In the genomic region with DNA sequence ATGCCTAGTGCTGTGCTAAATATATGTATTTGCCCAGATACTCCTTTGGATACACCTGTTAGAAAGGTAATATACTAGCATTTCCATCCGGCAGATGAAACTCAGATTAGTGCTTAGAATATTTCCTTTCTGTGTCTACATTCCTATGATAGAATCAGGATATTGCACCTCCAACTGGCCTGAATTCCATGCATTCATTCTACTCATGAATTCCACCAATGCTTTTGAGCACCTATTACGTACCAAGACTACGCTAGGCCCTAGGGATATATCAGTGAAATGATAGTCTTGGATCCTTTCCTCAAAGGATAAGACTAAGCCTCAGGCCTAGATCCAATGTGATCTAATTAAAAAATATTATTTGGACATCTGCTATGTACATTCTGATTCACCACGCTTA, we compare ENCODE assay signal across 23 cellular contexts.
DNase-seq lines count a peak whose midpoint lies in the region; ATAC-seq and TF ChIP-seq lines count a peak whose summit lies in the region.
"Had no signal": no experiment of that assay in that cellular context is flagged by ENCODE, and none has a peak within 500 bp of the region (broad histone marks: within the 10 kb centered on the region; RNA-seq: fewer than 3 reads in every experiment).

No MANE protein-coding gene starts in this region.

- H3K27me3 ChIP-seq in trophoblast cell (ENCODE audit: insufficient read depth, low read length): no peaks in the 10 kb centered on the region
- no peaks in the 10 kb centered on the region for H3K27me3 ChIP-seq in gastrocnemius medialis
- H3K27me3 ChIP-seq in H7 (ENCODE audit: control insufficient read depth, insufficient read depth, low read length): no peaks in the 10 kb centered on the region
- H3K27me3 ChIP-seq: BLaER1 treated with 17β-estradiol and CSF1 and Interleukin-3, amounts not matched to agents 10 nM and 100 nM had no signal

- H3K9me3 ChIP-seq in trophoblast cell (ENCODE audit: insufficient read depth, low read depth, low read length): no peaks in the 10 kb centered on the region
- no peaks in the 10 kb centered on the region for H3K9me3 ChIP-seq in gastrocnemius medialis
- H3K9me3 ChIP-seq: A549, Caco-2 had no signal

- H3K4ac ChIP-seq in trophoblast cell (ENCODE audit: low read depth, low read length): no peak overlapping the region

- H3K4me1 ChIP-seq in trophoblast cell (ENCODE audit: control insufficient read depth in 1 of 2, insufficient read depth in 2 of 2, low read length in 2 of 2) (peaks cover 2% of the 10 kb centered on the region in 2 experiments), gastrocnemius medialis (peaks cover 19 to 42% of the 10 kb centered on the region in 2 donors)

- intact Hi-C loops in gastrocnemius medialis (cut with DNase I; ENCODE audit: low total_unique reads) (loop anchor here (10.0 kb wide), 2 partner anchors 425 to 1185 kb away; a partner anchor contains a TSS), Calu3 (cut with micrococcal nuclease; ENCODE audit: unreplicated experiment) (loop anchor here (10.0 kb wide), 1 partner anchor 165 kb away; no protein-coding TSS in a partner anchor)

- H3K36me3 ChIP-seq in trophoblast cell (ENCODE audit: control insufficient read depth in 1 of 2, insufficient read depth in 2 of 2, low read length in 2 of 2) (no peaks in the 10 kb centered on the region), gastrocnemius medialis (no peaks in the 10 kb centered on the region), H7 (replicated peaks; ENCODE audit: control insufficient read depth, insufficient read depth, low read length) (no peaks in the 10 kb centered on the region)
- H3K36me3 ChIP-seq: BLaER1 treated with 17β-estradiol and CSF1 and Interleukin-3, amounts not matched to agents 10 nM and 100 nM had no signal

- H3K36me3 Mint-ChIP-seq in Calu3 (ENCODE audit: insufficient read depth, unreplicated experiment): no peaks in the 10 kb centered on the region
- H3K36me3 Mint-ChIP-seq: CD8-positive, alpha-beta T cell had no signal

- in situ Hi-C loops in gastrocnemius medialis (cut with MboI; ENCODE audit: low sequenced_read_pairs in 4 of 4): no loop called here

- no peak overlapping the region for H3K14ac ChIP-seq in trophoblast cell (ENCODE audit: low read length)

- no peaks in the 10 kb centered on the region for H3K79me1 ChIP-seq in trophoblast cell (ENCODE audit: low read length)

- H3K27ac ChIP-seq in trophoblast cell (ENCODE audit: low read depth, low read length): no peak overlapping the region
- peak overlapping the region in 3 of 4 donors; percentile 35 to 79 (median 76) for H3K27ac ChIP-seq in gastrocnemius medialis
- H3K27ac ChIP-seq: 22Rv1; BLaER1 treated with 17β-estradiol and CSF1 and Interleukin-3, amounts not matched to agents 10 nM and 100 nM; C4-2B had no signal

- H3K4me3 Mint-ChIP-seq in Calu3 (ENCODE audit: low read depth, unreplicated experiment): no peak overlapping the region
- H3K4me3 Mint-ChIP-seq: B cell; CD4-positive, alpha-beta T cell; CD8-positive, alpha-beta T cell had no signal

- no peak overlapping the region for H2AK5ac ChIP-seq in trophoblast cell (ENCODE audit: low read length)

- WGBS in trophoblast cell (ENCODE audit: extremely low coverage, insufficient coverage, insufficient read length): no CpG with 5 or more reads among the region's 4 CpGs

- no peak overlapping the region for H2BK5ac ChIP-seq in trophoblast cell (ENCODE audit: low read depth, low read length, poor library complexity)

- no peaks in the 10 kb centered on the region for H3K79me2 ChIP-seq in trophoblast cell (ENCODE audit: control insufficient read depth, insufficient read depth, low read length, poor library complexity)

- H3K18ac ChIP-seq in trophoblast cell (ENCODE audit: low read length): no peak overlapping the region

- H3K27ac Mint-ChIP-seq in Calu3 (ENCODE audit: unreplicated experiment): no peak overlapping the region
- H3K27ac Mint-ChIP-seq: B cell; CD4-positive, alpha-beta T cell; CD8-positive, alpha-beta T cell had no signal

- H4K91ac ChIP-seq in trophoblast cell (ENCODE audit: low read depth, low read length): no peak overlapping the region

- CTCF ChIA-PET in Calu3 (lab: Charles Lee): no interaction called here

- H3K4me3 ChIP-seq in trophoblast cell (ENCODE audit: low read depth, low read length) (no peak overlapping the region), gastrocnemius medialis (no peak overlapping the region), H7 (ENCODE audit: insufficient read depth, low read depth, low read length) (no peak overlapping the region)
- H3K4me3 ChIP-seq: A549; BLaER1 treated with 17β-estradiol and CSF1 and Interleukin-3, amounts not matched to agents 10 nM and 100 nM; GM12878 had no signal

- H3K9me3 Mint-ChIP-seq in Calu3 (ENCODE audit: low read depth, unreplicated experiment): no peaks in the 10 kb centered on the region
- H3K9me3 Mint-ChIP-seq: CD4-positive, alpha-beta T cell; CD8-positive, alpha-beta T cell had no signal

- no peak overlapping the region for H3K9ac ChIP-seq in trophoblast cell (ENCODE audit: low read length)
- H3K9ac ChIP-seq: BLaER1 treated with 17β-estradiol and CSF1 and Interleukin-3, amounts not matched to agents 10 nM and 100 nM had no signal

- H2AFZ ChIP-seq in trophoblast cell (ENCODE audit: insufficient read depth, low read length, poor library complexity): no peak overlapping the region

- no peak overlapping the region for H4K8ac ChIP-seq in trophoblast cell (ENCODE audit: low read depth, low read length)

- no peak overlapping the region for H4K12ac ChIP-seq in trophoblast cell (ENCODE audit: low read depth, low read length)

- H2BK12ac ChIP-seq in trophoblast cell (ENCODE audit: low read length): no peak overlapping the region

- DNase-seq in NCI-H82 (lab: John Stamatoyannopoulos, UW) (peak; percentile 71), NCI-H82 treated with DMSO at 0.1 percent for 48 hours (lab: John Stamatoyannopoulos, UW; ENCODE audit: unreplicated experiment) (no peak), trophoblast cell (peak; percentile 74 to 96), gastrocnemius medialis (no peak), Calu3 (no peak), H7 (no peak)
- DNase-seq: AML-193; Caco-2; CD4-positive, alpha-beta T cell; CD8-positive, alpha-beta T cell; DMS 273 treated with DMSO at 0.1 percent for 48 hours; DMS153; DMS53; DMS79; DND-41; EL; GDM1 had no signal

- TF ChIP-seq CTCF in gastrocnemius medialis (IDR thresholded peaks at IDR 0.05 in 4 of 5, conservative IDR thresholded peaks at IDR 0.05 in 1 of 5): no peak
- no peak for TF ChIP-seq CTCF in Calu3 (IDR thresholded peaks at IDR 0.05; ENCODE audit: unreplicated experiment)

- H2BK120ac ChIP-seq in trophoblast cell (ENCODE audit: insufficient read depth, low read length, poor library complexity): no peak overlapping the region

- peaks cover 8% of the 10 kb centered on the region for H3K4me1 Mint-ChIP-seq in Calu3 (ENCODE audit: low read depth, unreplicated experiment)

- H3K27me3 Mint-ChIP-seq in Calu3 (ENCODE audit: unreplicated experiment): no peaks in the 10 kb centered on the region
- H3K27me3 Mint-ChIP-seq: CD4-positive, alpha-beta T cell had no signal

- H3K4me2 ChIP-seq in trophoblast cell (ENCODE audit: low read length): no peak overlapping the region
- H3K4me2 ChIP-seq: A549; BLaER1 treated with 17β-estradiol and CSF1 and Interleukin-3, amounts not matched to agents 10 nM and 100 nM had no signal

- TF ChIP-seq POLR2A in gastrocnemius medialis (IDR thresholded peaks at IDR 0.05): no peak

- no peak for ATAC-seq in gastrocnemius medialis
- ATAC-seq: A549; CD8-positive, alpha-beta T cell; GM12878 had no signal

- no TSS peak for BruUV-seq in Calu3 (replicated peaks; lab: Mats Ljungman, UMichigan)

- no peak overlapping the region for H3K23ac ChIP-seq in trophoblast cell (ENCODE audit: low read length)

Comparison
In these comparisons a context has a peak if more than half of its experiments do, and no peak if none do; other contexts are left out.
1. DNase-seq: peak in NCI-H82 (single experiment) and trophoblast cell (2 of 2); none in NCI-H82 treated with DMSO at 0.1 percent for 48 hours (single experiment), gastrocnemius medialis (0 of 2), Calu3 (single experiment) and H7 (single experiment).